In the genomic region with DNA sequence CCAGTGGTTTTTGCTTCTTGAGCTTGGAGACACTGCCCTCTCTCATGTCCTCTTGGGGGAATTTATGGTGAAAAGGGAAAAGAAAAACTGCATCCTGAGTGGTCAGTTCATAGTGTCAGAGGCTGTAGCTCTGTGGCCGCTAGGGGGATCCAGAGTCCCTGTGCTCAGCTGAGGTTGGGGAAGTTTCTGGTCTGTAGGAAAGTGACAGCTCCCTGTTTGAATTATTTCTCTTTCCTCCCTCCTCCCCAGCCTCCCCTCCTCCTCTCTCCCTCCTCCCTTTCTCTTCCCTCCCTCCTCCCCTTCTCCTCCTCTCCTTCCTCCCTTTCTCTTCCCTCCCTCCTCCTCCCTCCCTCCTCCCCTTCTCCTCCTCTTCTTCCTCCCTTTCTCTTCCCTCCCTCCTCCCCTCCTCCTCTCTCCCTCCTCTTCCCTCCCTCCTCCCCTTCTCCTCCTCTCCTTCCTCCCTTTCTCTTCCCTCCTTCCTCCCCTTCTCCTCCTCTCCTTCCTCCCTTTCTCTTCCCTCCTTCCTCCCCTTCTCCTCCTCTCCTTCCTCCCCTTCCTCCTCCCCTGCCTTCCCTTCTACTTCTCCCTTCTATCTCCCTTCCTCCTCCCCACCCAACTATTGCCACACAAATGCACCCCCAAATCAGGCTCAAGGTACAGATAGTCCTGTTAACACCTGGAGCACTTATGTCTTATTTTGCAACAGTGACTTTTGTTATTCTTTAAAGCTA, we compare ENCODE assay signal across 9 cellular contexts.
DNase-seq lines count a peak whose midpoint lies in the region; ATAC-seq and TF ChIP-seq lines count a peak whose summit lies in the region.
"Had no signal": no experiment of that assay in that cellular context is flagged by ENCODE, and none has a peak within 500 bp of the region (broad histone marks: within the 10 kb centered on the region; RNA-seq: fewer than 3 reads in every experiment).

No MANE protein-coding gene starts in this region.

- peak; percentile 72 for DNase-seq in AG08396 (ENCODE audit: low spot score)
- DNase-seq in NCI-H510A (lab: John Stamatoyannopoulos, UW), result peak; percentile 60
- DNase-seq in activated CD4-positive, alpha-beta T cell treated with anti-CD3 and anti-CD28 coated beads, Interleukin-2, amount 50 U/mL, for 24 hours (ENCODE audit: low read depth in 1 of 2, low spot score in 1 of 2), result peak; percentile 2 to 20
- DNase-seq in fibroblast of mammary gland (ENCODE audit: low read depth), result peak; percentile 71
- DNase-seq in ureter (ENCODE audit: low spot score), result peak; percentile 70

- ATAC-seq in GM18502 (IDR thresholded peaks at IDR 0.05; ENCODE audit: poor library complexity, unreplicated experiment) (peak; percentile 71), HG03354 (IDR thresholded peaks at IDR 0.05; ENCODE audit: poor library complexity, severe bottlenecking, unreplicated experiment) (peak; percentile 79)

- peaks cover 39% of the 10 kb centered on the region for H3K4me1 Mint-ChIP-seq in nephron

- TF ChIP-seq CTCF in fibroblast of mammary gland (conservative IDR thresholded peaks at IDR 0.05; ENCODE audit: control insufficient read depth, insufficient read depth, low read depth, low read length) (peak; percentile 98), nephron (IDR thresholded peaks at IDR 0.05; ENCODE audit: unreplicated experiment in 3 of 3) (peak; percentile 76 to 80 (median 80))

- H3K36me3 Mint-ChIP-seq in nephron (ENCODE audit: low read depth), result no peaks in the 10 kb centered on the region

- H3K4me3 ChIP-seq in fibroblast of mammary gland (ENCODE audit: control insufficient read depth, low read depth, low read length), result no peak overlapping the region
- H3K4me3 ChIP-seq: ovary had no signal

- peaks cover 8% of the 10 kb centered on the region for H3K27me3 Mint-ChIP-seq in nephron (ENCODE audit: low read depth)

- H3K9me3 Mint-ChIP-seq in nephron, result peaks cover 5% of the 10 kb centered on the region

- no peak overlapping the region for H3K4me3 Mint-ChIP-seq in nephron

- peak overlapping the region; percentile 52 to 88 (median 60) for H3K27ac Mint-ChIP-seq in nephron

Comparison
In these comparisons a context has a peak if more than half of its experiments do, and no peak if none do; other contexts are left out.
1. DNase-seq: peak in every context shown above with its lines; median percentile 72 in AG08396; 71 in fibroblast of mammary gland; 70 in ureter; 60 in NCI-H510A; 11 in activated CD4-positive, alpha-beta T cell treated with anti-CD3 and anti-CD28 coated beads, Interleukin-2, amount 50 U/mL, for 24 hours.